Comparison of ENCODE assay signal across 9 cellular contexts in the genomic region with DNA sequence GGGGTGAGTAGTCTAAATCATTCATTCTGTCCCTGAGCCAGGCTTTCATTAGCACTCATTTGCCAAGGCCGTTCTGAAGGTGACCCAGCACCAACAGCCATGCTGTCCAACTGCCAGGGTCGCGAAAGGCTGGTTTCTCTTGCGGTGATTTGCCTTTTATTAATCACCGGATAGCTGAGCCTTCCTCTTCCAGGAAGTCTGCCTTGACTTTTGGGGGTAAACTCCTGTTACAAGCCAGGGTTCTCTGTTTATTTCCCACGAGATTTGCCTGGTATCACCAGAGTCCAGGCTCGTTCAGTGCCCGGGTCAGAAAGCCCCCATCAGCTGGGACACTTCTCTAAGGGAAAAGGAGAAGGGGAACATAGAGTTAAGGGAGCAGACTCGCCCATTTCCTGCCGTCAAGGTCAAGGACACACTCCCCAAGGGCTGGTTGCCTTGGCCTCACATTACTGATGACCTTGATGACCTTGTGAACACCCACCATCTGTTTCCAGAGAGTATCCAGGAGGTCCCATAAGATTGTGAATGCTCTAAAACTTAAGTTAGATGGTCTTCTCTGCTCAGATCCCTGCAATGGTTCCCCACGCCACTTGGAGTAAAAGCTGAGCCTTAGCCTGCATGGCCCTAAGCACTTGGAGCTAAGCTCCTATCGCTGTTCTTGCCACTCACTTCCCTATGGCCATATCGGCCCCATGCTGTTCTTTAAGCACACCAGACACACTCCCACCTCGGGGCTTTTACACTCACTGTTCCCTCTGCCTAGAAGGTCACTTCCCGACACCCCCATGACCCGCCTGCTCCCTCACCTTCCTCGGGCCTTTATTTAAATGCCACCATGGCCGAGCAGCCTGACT.
DNase-seq lines count a peak whose midpoint lies in the region; ATAC-seq and TF ChIP-seq lines count a peak whose summit lies in the region.
"Had no signal": no experiment of that assay in that cellular context is flagged by ENCODE, and none has a peak within 500 bp of the region (broad histone marks: within the 10 kb centered on the region; RNA-seq: fewer than 3 reads in every experiment).

No MANE protein-coding gene starts in this region.

- H3K27me3 ChIP-seq in OCI-LY1 (ENCODE audit: insufficient read depth, low read length) (no peaks in the 10 kb centered on the region), mammary epithelial cell (ENCODE audit: insufficient read depth, low read length) (no peaks in the 10 kb centered on the region), mucosa of rectum (ENCODE audit: control insufficient read depth in 2 of 2, insufficient read depth in 2 of 2, low read length in 2 of 2) (no peaks in the 10 kb centered on the region), thyroid gland (no peaks in the 10 kb centered on the region)
- H3K27me3 ChIP-seq: SJSA1 had no signal

- H3K9me3 ChIP-seq in OCI-LY1 (ENCODE audit: low read length), result no peaks in the 10 kb centered on the region
- no peaks in the 10 kb centered on the region for H3K9me3 ChIP-seq in mammary epithelial cell (replicated peaks; ENCODE audit: insufficient read depth, low read length)
- H3K9me3 ChIP-seq in mucosa of rectum (ENCODE audit: control insufficient read depth in 2 of 2, low read length in 2 of 2), result no peaks in the 10 kb centered on the region
- H3K9me3 ChIP-seq in thyroid gland, result no peaks in the 10 kb centered on the region
- H3K9me3 ChIP-seq: SJSA1 had no signal

- H3K36me3 ChIP-seq in OCI-LY1 (ENCODE audit: insufficient read depth, low read length), result no peaks in the 10 kb centered on the region; the same call in 1 of the 2 replicates
- no peaks in the 10 kb centered on the region for H3K36me3 ChIP-seq in mammary epithelial cell (ENCODE audit: insufficient read depth, low read length)
- no peaks in the 10 kb centered on the region for H3K36me3 ChIP-seq in mucosa of rectum (ENCODE audit: control insufficient read depth in 2 of 2, insufficient read depth in 2 of 2, low read length in 2 of 2)
- no peaks in the 10 kb centered on the region for H3K36me3 ChIP-seq in thyroid gland
- H3K36me3 ChIP-seq: SJSA1 had no signal

- DNase-seq in mammary epithelial cell, result no peak
- no peak for DNase-seq in thyroid gland
- no peak for DNase-seq in omental fat pad (ENCODE audit: low spot score)
- no peak for DNase-seq in medulla oblongata (ENCODE audit: extremely low spot score)
- DNase-seq in GM13977 (ENCODE audit: low spot score), result no peak

- H3K27ac ChIP-seq in OCI-LY1 (ENCODE audit: low read depth, low read length, poor library complexity, severe bottlenecking) (no peak overlapping the region), mammary epithelial cell (ENCODE audit: insufficient read depth, low read depth, low read length) (no peak overlapping the region), mucosa of rectum (ENCODE audit: low read depth in 2 of 2, low read length in 2 of 2) (peak overlapping the region; percentile 87 to 90), thyroid gland (peak overlapping the region in 2 of 3 donors; percentile 45 to 74)

- CTCF ChIA-PET in mammary epithelial cell (lab: Charles Lee; ENCODE audit: low non-redundant PET), result no interaction called here

- dilution Hi-C loops in mammary epithelial cell (cut with HindIII; ENCODE audit: low sequenced_read_pairs), result no loop called here

- intact Hi-C loops in mammary epithelial cell (cut with micrococcal nuclease), result loop anchor here (1.0 to 5.0 kb wide), 3 partner anchors 50 to 356 kb away; partner anchors contain the start of gene MCFD2
- intact Hi-C loops in thyroid gland (cut with DNase I), result loop anchor here (5.0 kb wide), 1 partner anchor 44 kb away; no protein-coding TSS in a partner anchor

- H3F3A ChIP-seq in OCI-LY1 (ENCODE audit: insufficient read depth, low read length), result no peaks in the 10 kb centered on the region

- no peak for TF ChIP-seq POLR2A in thyroid gland (IDR thresholded peaks at IDR 0.05)

- peak overlapping the region; percentile 75 for H3K4me2 ChIP-seq in OCI-LY1 (ENCODE audit: low read length)
- peak overlapping the region; percentile 81 for H3K4me2 ChIP-seq in mammary epithelial cell (ENCODE audit: insufficient read depth, low read depth, low read length)

- H3K4me3 ChIP-seq in OCI-LY1 (ENCODE audit: low read depth, low read length, poor library complexity, severe bottlenecking), result peak overlapping the region; percentile 61
- no peak overlapping the region for H3K4me3 ChIP-seq in mammary epithelial cell (replicated peaks in 1 of 3; ENCODE audit: insufficient read depth in 1 of 3, low read depth in 2 of 3, low read length in 3 of 3)
- peak overlapping the region; percentile 61 to 78 for H3K4me3 ChIP-seq in mucosa of rectum (ENCODE audit: low read length in 2 of 2)
- H3K4me3 ChIP-seq in thyroid gland (replicated peaks in 1 of 3), result peak overlapping the region in 1 of 3 donors; percentile 26

- ATAC-seq in GM19463 (IDR thresholded peaks at IDR 0.05; ENCODE audit: unreplicated experiment) (no peak), omental fat pad (ENCODE audit: low FRiP score) (no peak)

- H3K4me1 ChIP-seq in OCI-LY1 (ENCODE audit: insufficient read depth, low read length, severe bottlenecking), result peaks cover 20% of the 10 kb centered on the region
- H3K4me1 ChIP-seq in mammary epithelial cell (ENCODE audit: insufficient read depth, low read length), result peaks cover 39% of the 10 kb centered on the region
- H3K4me1 ChIP-seq in mucosa of rectum (ENCODE audit: control insufficient read depth in 2 of 2, insufficient read depth in 2 of 2, low read length in 2 of 2), result peaks cover 26 to 40% of the 10 kb centered on the region in 2 donors
- H3K4me1 ChIP-seq in thyroid gland, result peaks cover 5 to 21% of the 10 kb centered on the region in 2 donors

- H2AFZ ChIP-seq in OCI-LY1 (ENCODE audit: low read length) (no peak overlapping the region), mammary epithelial cell (ENCODE audit: low read depth, low read length) (peak overlapping the region; percentile 87)

- in situ Hi-C loops in mammary epithelial cell (cut with MboI; ENCODE audit: low sequenced_read_pairs in 2 of 2) (loop anchor here in 1 of 2 donors (10.0 kb wide), 1 partner anchor 228 kb away; no protein-coding TSS in a partner anchor), GM13977 (cut with MboI; ENCODE audit: low pct_unique_long_range_greater_than_20kb, low sequenced_read_pairs, unreplicated experiment) (no loop called here)

- no peak for TF ChIP-seq CTCF in OCI-LY1 (IDR thresholded peaks at IDR 0.05; ENCODE audit: low read length)
- TF ChIP-seq CTCF in mammary epithelial cell (conservative IDR thresholded peaks at IDR 0.05 in 1 of 2, IDR thresholded peaks at IDR 0.05 in 1 of 2; ENCODE audit: extremely low read depth in 1 of 2, insufficient read depth in 1 of 2, low read depth in 1 of 2, low read length in 2 of 2), result no peak
- TF ChIP-seq CTCF in thyroid gland (IDR thresholded peaks at IDR 0.05), result no peak
- TF ChIP-seq CTCF in omental fat pad (IDR thresholded peaks at IDR 0.05), result no peak
- no peak for TF ChIP-seq CTCF in GM13977 (IDR thresholded peaks at IDR 0.05; ENCODE audit: extremely low read depth, insufficient read depth, missing control alignments)

- WGBS in mammary epithelial cell (ENCODE audit: low coverage, missing lambda C conversion rate), result 85% methylated on average over 17 of the region's 18 CpGs
- WGBS in thyroid gland, 2 donors, result 80 to 81% methylated on average over 17 to 18 of the region's 18 CpGs

- no peaks in the 10 kb centered on the region for H3K79me2 ChIP-seq in OCI-LY1 (ENCODE audit: insufficient read depth, low read length)
- no peaks in the 10 kb centered on the region for H3K79me2 ChIP-seq in mammary epithelial cell (ENCODE audit: insufficient read depth, low read length)

- H4K20me1 ChIP-seq in OCI-LY1 (ENCODE audit: insufficient read depth, low read length), result no peaks in the 10 kb centered on the region
- H4K20me1 ChIP-seq in mammary epithelial cell (ENCODE audit: insufficient read depth, low read length), result no peaks in the 10 kb centered on the region

- H3K9me2 ChIP-seq in OCI-LY1 (ENCODE audit: low read depth, low read length), result no peaks in the 10 kb centered on the region

- H3K9ac ChIP-seq in OCI-LY1 (ENCODE audit: low read length) (no peak overlapping the region; the same call in 1 of the 2 replicates), mammary epithelial cell (ENCODE audit: insufficient read depth, low read length) (peak overlapping the region; percentile 24), mucosa of rectum (ENCODE audit: low read depth in 1 of 2, low read length in 2 of 2) (peak overlapping the region; percentile 70 to 76)

- BruUV-seq in mammary epithelial cell (replicated peaks; lab: Mats Ljungman, UMichigan), result no TSS peak

Comparison
In these comparisons a context has a peak if more than half of its experiments do, and no peak if none do; other contexts are left out.
1. H3K27ac ChIP-seq: peak in mucosa of rectum (2 of 2) and thyroid gland (2 of 3); none in OCI-LY1 (single experiment) and mammary epithelial cell (single experiment).
2. H3K4me3 ChIP-seq: peak in OCI-LY1 (single experiment) and mucosa of rectum (2 of 2); none in mammary epithelial cell (0 of 3).